ENCODE assay signal across 5 cellular contexts in the genomic region with DNA sequence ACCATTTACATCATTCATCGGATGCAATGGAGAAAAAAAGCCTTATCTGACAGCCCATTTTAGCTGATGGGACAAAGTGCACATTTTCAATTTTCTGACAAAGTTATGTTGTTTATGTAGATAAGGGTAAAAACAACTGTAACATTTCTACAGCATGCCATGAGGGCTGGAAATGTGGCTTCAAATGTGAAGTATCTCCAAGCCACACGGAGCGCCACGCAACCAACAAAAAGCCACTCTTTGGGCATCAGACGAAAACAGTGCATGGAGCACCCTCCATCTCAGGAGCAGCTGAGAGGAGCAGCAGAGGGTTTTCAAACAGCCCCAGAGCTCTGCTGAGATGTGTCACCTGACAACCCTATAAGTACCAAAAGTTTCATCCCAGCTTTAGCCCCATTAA.
"Had no signal": no experiment of that assay in that cellular context is flagged by ENCODE, and none has a peak within 500 bp of the region (broad histone marks: within the 10 kb centered on the region; RNA-seq: fewer than 3 reads in every experiment).

No MANE protein-coding gene starts in this region.

- H3K4me3 ChIP-seq: GM23338 had no signal

- H3K27ac ChIP-seq: HL-60 had no signal

- DNase-seq: H9, HCEC 1CT had no signal

- ATAC-seq: GM23338, HepG2 had no signal
